Comparison of ENCODE assay signal across 11 cellular contexts in the genomic region with DNA sequence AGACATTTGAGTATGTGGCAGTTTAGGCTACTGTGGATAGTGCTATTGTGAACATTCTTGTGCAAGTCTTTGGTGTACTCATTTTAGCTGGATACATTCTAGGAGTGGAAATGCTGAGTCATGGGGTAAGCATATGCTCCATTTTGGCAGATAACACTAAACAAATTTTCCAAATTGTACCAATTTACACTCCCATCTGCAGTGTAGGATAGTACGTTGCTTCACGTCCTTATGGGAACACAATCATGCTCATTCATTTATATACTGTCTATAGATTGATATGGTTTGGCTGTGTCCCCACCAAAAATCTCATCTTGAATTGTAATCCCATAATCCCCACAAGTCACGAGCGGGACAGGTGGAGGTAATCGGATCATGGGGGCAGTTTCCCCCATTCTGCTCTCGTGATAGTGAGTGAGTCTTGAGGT. TPM values are rescaled to one million over a fixed set of nuclear protein-coding genes. Genes with fewer than 3 reads are reported as not detected.
DNase-seq lines count a peak whose midpoint lies in the region; ATAC-seq and TF ChIP-seq lines count a peak whose summit lies in the region.
"Had no signal": no experiment of that assay in that cellular context is flagged by ENCODE, and none has a peak within 500 bp of the region (broad histone marks: within the 10 kb centered on the region; RNA-seq: fewer than 3 reads in every experiment).

No MANE protein-coding gene starts in this region.

- H3K9me3 Mint-ChIP-seq in activated CD4-positive, alpha-beta memory T cell treated with anti-CD3 and anti-CD28 coated beads for 36 hours = no peaks in the 10 kb centered on the region
- H3K9me3 Mint-ChIP-seq: CD4-positive, CD25-positive, alpha-beta regulatory T cell; neural progenitor cell had no signal

- H3K27ac Mint-ChIP-seq in activated CD4-positive, alpha-beta memory T cell treated with anti-CD3 and anti-CD28 coated beads for 36 hours = no peak overlapping the region
- H3K27ac Mint-ChIP-seq: neural progenitor cell had no signal

- H2AFZ ChIP-seq in fibroblast of lung (ENCODE audit: low read length) = no peak overlapping the region
- H2AFZ ChIP-seq: neural progenitor cell had no signal

- peak overlapping the region; percentile 44 for H3K4me3 ChIP-seq in SK-N-MC
- H3K4me3 ChIP-seq in fibroblast of lung (replicated peaks in 1 of 4; ENCODE audit: control extremely low read depth in 1 of 4, insufficient read depth in 1 of 4, low read depth in 3 of 4, low read length in 4 of 4) = no peak overlapping the region
- no peak overlapping the region for H3K4me3 ChIP-seq in spleen
- H3K4me3 ChIP-seq: neural progenitor cell had no signal

- H3K27me3 Mint-ChIP-seq in activated CD4-positive, alpha-beta memory T cell treated with anti-CD3 and anti-CD28 coated beads for 36 hours = no peaks in the 10 kb centered on the region
- H3K27me3 Mint-ChIP-seq: CD4-positive, CD25-positive, alpha-beta regulatory T cell had no signal

- CTCF ChIA-PET in activated CD4-positive, alpha-beta memory T cell treated with anti-CD3 and anti-CD28 coated beads for 36 hours (lab: Charles Lee) = interaction anchor here (0.7 kb wide), 1 partner anchor 10 kb away, joined by 3 read pairs; no protein-coding TSS in a partner anchor

- TF ChIP-seq CTCF in fibroblast of lung (conservative IDR thresholded peaks at IDR 0.05 in 1 of 2, IDR thresholded peaks at IDR 0.05 in 1 of 2; ENCODE audit: low read depth in 1 of 2, low read length in 2 of 2) (no peak), spleen (IDR thresholded peaks at IDR 0.05 in 8 of 11, conservative IDR thresholded peaks at IDR 0.05 in 3 of 11) (no peak)

- peaks cover 67% of the 10 kb centered on the region for H3K36me3 ChIP-seq in SK-N-MC (ENCODE audit: insufficient read depth, low read length)
- H3K36me3 ChIP-seq in fibroblast of lung (ENCODE audit: control insufficient read depth, insufficient read depth, low read length) = peaks cover 5% of the 10 kb centered on the region
- peaks cover 3 to 92% (median 50%) of the 10 kb centered on the region in 6 donors for H3K36me3 ChIP-seq in spleen

- TF ChIP-seq POLR2A in spleen (IDR thresholded peaks at IDR 0.05) = no peak

- WGBS in spleen, 5 donors = 94 to 97% (median 95%) methylated on average over 6 of the region's 6 CpGs

- H3K4me3 Mint-ChIP-seq in activated CD4-positive, alpha-beta memory T cell treated with anti-CD3 and anti-CD28 coated beads for 36 hours = no peak overlapping the region
- H3K4me3 Mint-ChIP-seq: CD4-positive, CD25-positive, alpha-beta regulatory T cell; neural progenitor cell had no signal

- peaks cover 2% of the 10 kb centered on the region for H3K4me1 ChIP-seq in fibroblast of lung (ENCODE audit: control insufficient read depth, extremely low read depth, insufficient read depth, low read length)
- H3K4me1 ChIP-seq in spleen = peaks cover 0 to 28% (median 7%) of the 10 kb centered on the region in 6 donors
- H3K4me1 ChIP-seq: neural progenitor cell had no signal

- intact Hi-C loops in Right ventricle myocardium superior (cut with DNase I) (no loop called here), Right ventricle myocardium inferior (cut with DNase I) (no loop called here), spleen (cut with DNase I; ENCODE audit: low total_unique reads) (no loop called here)
- intact Hi-C loops in activated CD4-positive, alpha-beta memory T cell treated with anti-CD3 and anti-CD28 coated beads for 36 hours (cut with micrococcal nuclease) = no loop called here

- H3K79me2 ChIP-seq in fibroblast of lung (ENCODE audit: control insufficient read depth, insufficient read depth, low read length) = peaks cover 6% of the 10 kb centered on the region

- POLR2A ChIA-PET in activated CD4-positive, alpha-beta memory T cell treated with anti-CD3 and anti-CD28 coated beads for 36 hours (lab: Charles Lee) = no interaction called here

- peaks cover 29% of the 10 kb centered on the region for H3K36me3 Mint-ChIP-seq in activated CD4-positive, alpha-beta memory T cell treated with anti-CD3 and anti-CD28 coated beads for 36 hours

- peak; percentile 48 for ATAC-seq in Right ventricle myocardium superior (ENCODE audit: poor library complexity)
- no peak for ATAC-seq in Right ventricle myocardium inferior

- DNase-seq in Right ventricle myocardium superior (no peak), Right ventricle myocardium inferior (ENCODE audit: missing footprints) (no peak), SK-N-MC (ENCODE audit: low read depth, low spot score) (no peak), fibroblast of lung (ENCODE audit: low read depth in 2 of 2) (peak; percentile 81 to 82), superior temporal gyrus (ENCODE audit: extremely low spot score) (peak; percentile 51), spleen (no peak), LoVo (ENCODE audit: low spot score) (no peak)
- DNase-seq in activated CD4-positive, alpha-beta memory T cell treated with anti-CD3 and anti-CD28 coated beads for 36 hours = no peak
- DNase-seq: CD4-positive, CD25-positive, alpha-beta regulatory T cell; H7 had no signal

- H3K4me2 ChIP-seq in fibroblast of lung (ENCODE audit: extremely low read depth, insufficient read depth, low read length) = no peak overlapping the region
- H3K4me2 ChIP-seq: neural progenitor cell had no signal

- H3K4me1 Mint-ChIP-seq in activated CD4-positive, alpha-beta memory T cell treated with anti-CD3 and anti-CD28 coated beads for 36 hours (ENCODE audit: low read depth) = peaks cover 7% of the 10 kb centered on the region
- H3K4me1 Mint-ChIP-seq: neural progenitor cell had no signal

- H3K27me3 ChIP-seq in fibroblast of lung (ENCODE audit: control insufficient read depth, insufficient read depth, low read length) (no peaks in the 10 kb centered on the region), spleen (replicated peaks in 1 of 7) (no peaks in the 10 kb centered on the region)
- H3K27me3 ChIP-seq: neural progenitor cell had no signal

- H3K9ac ChIP-seq in SK-N-MC (ENCODE audit: insufficient read length) (peak overlapping the region; percentile 39), fibroblast of lung (ENCODE audit: insufficient read depth, low read length) (no peak overlapping the region)
- H3K9ac ChIP-seq: neural progenitor cell had no signal

- peak overlapping the region; percentile 96 for H3K27ac ChIP-seq in SK-N-MC
- H3K27ac ChIP-seq in fibroblast of lung (ENCODE audit: insufficient read depth, low read length) = no peak overlapping the region
- H3K27ac ChIP-seq in spleen = no peak overlapping the region
- H3K27ac ChIP-seq: neural progenitor cell had no signal

- H3K9me3 ChIP-seq in SK-N-MC (ENCODE audit: low read depth, low read length) = no peaks in the 10 kb centered on the region
- no peaks in the 10 kb centered on the region for H3K9me3 ChIP-seq in fibroblast of lung (ENCODE audit: control insufficient read depth, insufficient read depth, low read depth, low read length)
- H3K9me3 ChIP-seq in spleen = no peaks in the 10 kb centered on the region

- no peaks in the 10 kb centered on the region for H4K20me1 ChIP-seq in fibroblast of lung (ENCODE audit: control insufficient read depth, extremely low read depth, insufficient read depth, low read length)

RNA-seq across cellular contexts. Expression of gene RNF216, which starts 25.7 kb away (rescaled TPM):
- total RNA-seq in Right ventricle myocardium superior = 22.6 TPM
- total RNA-seq in Right ventricle myocardium inferior = 26.0 TPM
- 28.8 and 31.4 TPM in 2 replicates for total RNA-seq in fibroblast of lung
- polyA plus RNA-seq in fibroblast of lung = 28.5 and 30.2 TPM in 2 replicates
- 21.1 and 22.6 TPM in 2 replicates for polyA plus RNA-seq in fibroblast of lung (2012)
- 29.8 and 32.6 TPM in 2 replicates for polyA minus RNA-seq in fibroblast of lung (ENCODE audit: low replicate concordance)
- 10 to 100 TPM; 45.4 to 65.1 (median 53.6) TPM for total RNA-seq in spleen
- 10 to 100 TPM in 2 of 3 donors, 1 to 10 TPM in 1; 10.0 to 18.3 (median 15.1) TPM for polyA plus RNA-seq in spleen
- 10 to 100 TPM; 27.8 to 31.7 TPM for total RNA-seq in activated CD4-positive, alpha-beta memory T cell treated with anti-CD3 and anti-CD28 coated beads for 36 hours

Comparison
In these comparisons a context has a peak if more than half of its experiments do, and no peak if none do; other contexts are left out.
1. DNase-seq: peak in fibroblast of lung (2 of 2) and superior temporal gyrus (single experiment); none in Right ventricle myocardium superior (single experiment), Right ventricle myocardium inferior (single experiment), SK-N-MC (single experiment), spleen (single experiment), LoVo (single experiment) and activated CD4-positive, alpha-beta memory T cell treated with anti-CD3 and anti-CD28 coated beads for 36 hours (single experiment).